In genomic region chr6:158926429-158926828, GRCh38 we compare ENCODE assay signal across 18 cellular contexts.
A peak's percentile ranks its signal among the peaks of the same experiment; 100 is the strongest.
DNase-seq lines count a peak whose midpoint lies in the region; ATAC-seq and TF ChIP-seq lines count a peak whose summit lies in the region.
"Had no signal": no experiment of that assay in that cellular context is flagged by ENCODE, and none has a peak within 500 bp of the region (broad histone marks: within the 10 kb centered on the region; RNA-seq: fewer than 3 reads in every experiment).

No MANE protein-coding gene starts in this region.

- H3K4me1 Mint-ChIP-seq in T-cell, result no peaks in the 10 kb centered on the region

- no peaks in the 10 kb centered on the region for H3K9me3 ChIP-seq in lower lobe of right lung
- H3K9me3 ChIP-seq: ascending aorta, prostate gland had no signal

- no peak overlapping the region for H3K27ac ChIP-seq in lower lobe of right lung
- H3K27ac ChIP-seq: ascending aorta, prostate gland had no signal

- H3K27me3 ChIP-seq in lower lobe of right lung (ENCODE audit: low read depth), result no peaks in the 10 kb centered on the region
- H3K27me3 ChIP-seq: ascending aorta had no signal

- H3K4me1 ChIP-seq in lower lobe of right lung, result no peaks in the 10 kb centered on the region
- H3K4me1 ChIP-seq: ascending aorta, prostate gland had no signal

- TF ChIP-seq CTCF in AG09309 (IDR thresholded peaks at IDR 0.05; ENCODE audit: control insufficient read depth, insufficient read depth, low read depth, low read length, missing control alignments) (no peak), lower lobe of right lung (IDR thresholded peaks at IDR 0.05) (no peak)

- intact Hi-C loops in lower lobe of right lung (cut with DNase I), result no loop called here

- no peaks in the 10 kb centered on the region for H3K9me3 Mint-ChIP-seq in T-cell

- CTCF ChIA-PET in T-cell (lab: Charles Lee), result no interaction called here

- no peaks in the 10 kb centered on the region for H3K36me3 ChIP-seq in lower lobe of right lung
- H3K36me3 ChIP-seq: ascending aorta, prostate gland had no signal

- POLR2A ChIA-PET in T-cell (lab: Charles Lee), result no interaction called here

- no peaks in the 10 kb centered on the region for H3K27me3 Mint-ChIP-seq in T-cell

- no peak overlapping the region for H3K27ac Mint-ChIP-seq in T-cell

- no peak for ATAC-seq in lower lobe of right lung
- ATAC-seq in T-cell (replicated peaks in 1 of 4), result no peak
- no peak for ATAC-seq in HG03571 (IDR thresholded peaks at IDR 0.05; ENCODE audit: unreplicated experiment)
- ATAC-seq: activated CD4-positive, CD25-positive, alpha-beta regulatory T cell treated with anti-CD3 and anti-CD28 coated beads, Interleukin-2, amount 50 U/mL, for 24 hours; left ventricle myocardium superior had no signal

- DNase-seq in AG09309 (ENCODE audit: low read depth) (peak; percentile 16), HT1080 (ENCODE audit: low read depth) (peak; percentile 88), amniotic stem cell (lab: John Stamatoyannopoulos, UW) (peak; percentile 5), glomerular visceral epithelial cell (ENCODE audit: extremely low spot score) (peak; percentile 61), lower lobe of right lung (no peak), T-cell (no peak), cortex of kidney (lab: John Stamatoyannopoulos, UW) (no peak)
- DNase-seq: activated effector memory CD4-positive, alpha-beta T cell treated with anti-CD3 and anti-CD28 coated beads, Interleukin-2, amount 50 U/mL, for 16 hours; AML-193; left ventricle myocardium superior; NCI-H2029 treated with DMSO at 0.1 percent for 48 hours; NCI-H526; OCI-M1; T-helper 1 cell had no signal

- no peak overlapping the region for H3K4me3 Mint-ChIP-seq in T-cell

- no peaks in the 10 kb centered on the region for H3K36me3 Mint-ChIP-seq in T-cell

- H3K4me3 ChIP-seq in AG09309 (ENCODE audit: control insufficient read depth, low read depth, low read length) (no peak overlapping the region), lower lobe of right lung (no peak overlapping the region)
- H3K4me3 ChIP-seq: ascending aorta, prostate gland had no signal

Comparison
In these comparisons a context has a peak if more than half of its experiments do, and no peak if none do; other contexts are left out.
1. DNase-seq: peak in AG09309 (single experiment), HT1080 (single experiment), amniotic stem cell (single experiment) and glomerular visceral epithelial cell (single experiment); none in lower lobe of right lung (single experiment), T-cell (0 of 34) and cortex of kidney (single experiment).